In genomic region chr9:112810696-112811490, GRCh38 we compare ENCODE assay signal across 1 cellular context.
TF ChIP-seq lines count a peak whose summit lies in the region.

No MANE protein-coding gene starts in this region.

TF ChIP-seq in K562, 482 proteins besides CTCF, POLR2A, EP300 and RAD21 (continued from another document and continues in another):
- TF ChIP-seq ARNT (IDR thresholded peaks at IDR 0.05) (peak in 1 of 2 experiments; percentile 24; a peak in 1 of 4 replicates), ZSCAN29 (IDR thresholded peaks at IDR 0.05) (no peak), JUND (IDR thresholded peaks at IDR 0.05; ENCODE audit: borderline replicate concordance, low read depth, low read length) (no peak), JUND (tag; IDR thresholded peaks at IDR 0.05; ENCODE audit: borderline replicate concordance, low read depth, low read length) (peak; percentile 19; the same call in 1 of the 3 replicates), ZNF407 (IDR thresholded peaks at IDR 0.05; ENCODE audit: low read depth) (no peak), ZNF764 (CRISPR knock-in tag; IDR thresholded peaks at IDR 0.05; ENCODE audit: low read depth) (no peak), IRF9 (tag; IDR thresholded peaks at IDR 0.05) (0 out of 2 replicates have a peak, but pooled peaks have one; percentile 13), HINFP (tag; conservative IDR thresholded peaks at IDR 0.05; ENCODE audit: low read depth) (no peak), DPF2 (IDR thresholded peaks at IDR 0.05) (peak; percentile 87), ZMIZ1 (IDR thresholded peaks at IDR 0.05; ENCODE audit: low read depth in 2 of 2, low read length in 2 of 2) (peak in 1 of 2 experiments; percentile 67; a peak in 1 of 4 replicates), NCOA2 (IDR thresholded peaks at IDR 0.05; ENCODE audit: partially characterized antibody in 2 of 2) (no peak), ZNF175 (CRISPR knock-in tag; IDR thresholded peaks at IDR 0.05; ENCODE audit: low read depth) (peak; percentile 43; the same call in 1 of the 2 replicates), JUNB (CRISPR knock-in tag; conservative IDR thresholded peaks at IDR 0.05) (no peak), HDAC3 (IDR thresholded peaks at IDR 0.05; ENCODE audit: borderline replicate concordance, partially characterized antibody) (peak; percentile 37), ZNF354B (CRISPR knock-in tag; IDR thresholded peaks at IDR 0.05) (no peak), FOSL1 (tag; conservative IDR thresholded peaks at IDR 0.05) (peak; percentile 63), PML (IDR thresholded peaks at IDR 0.05; ENCODE audit: low read length) (peak; percentile 64), MTA1 (IDR thresholded peaks at IDR 0.05; ENCODE audit: borderline replicate concordance) (0 out of 2 replicates have a peak, but pooled peaks have one; percentile 33), ATF7 (IDR thresholded peaks at IDR 0.05) (0 out of 2 replicates have a peak, but pooled peaks have one; percentile 35), TRIM24 (IDR thresholded peaks at IDR 0.05) (peak; percentile 72 to 78), DNMT1 (IDR thresholded peaks at IDR 0.05) (no peak), ZFP36 (IDR thresholded peaks at IDR 0.05; ENCODE audit: low read depth, low read length, partially characterized antibody) (no peak), CXXC5 (CRISPR knock-in tag; IDR thresholded peaks at IDR 0.05) (peak; percentile 76), ZC3H8 (IDR thresholded peaks at IDR 0.05) (no peak), SMARCA4 (IDR thresholded peaks at IDR 0.05) (peak; percentile 80), TAF7 (tag; IDR thresholded peaks at IDR 0.05) (no peak), ZNF23 (CRISPR knock-in tag; IDR thresholded peaks at IDR 0.05) (no peak), SETDB1 (IDR thresholded peaks at IDR 0.05; ENCODE audit: low read length) (no peak), PHB (CRISPR knock-in tag; IDR thresholded peaks at IDR 0.05) (no peak), MEIS2 (IDR thresholded peaks at IDR 0.05; ENCODE audit: partially characterized antibody) (peak; percentile 36), SNIP1 (IDR thresholded peaks at IDR 0.05; ENCODE audit: low read depth) (no peak), FOXM1 (IDR thresholded peaks at IDR 0.05; ENCODE audit: low read depth) (peak; percentile 56), FOXM1 (CRISPR knock-in tag; IDR thresholded peaks at IDR 0.05; ENCODE audit: low read depth) (no peak), TFAP4 (CRISPR knock-in tag; IDR thresholded peaks at IDR 0.05; ENCODE audit: borderline replicate concordance) (peak; percentile 80), THRA (IDR thresholded peaks at IDR 0.05) (no peak), PRDM10 (IDR thresholded peaks at IDR 0.05; ENCODE audit: partially characterized antibody) (peak; percentile 69), ZNF134 (CRISPR knock-in tag; conservative IDR thresholded peaks at IDR 0.05) (no peak), MLLT1 (IDR thresholded peaks at IDR 0.05) (peak in 1 of 2 experiments; percentile 45; a peak in 1 of 4 replicates), SMARCE1 (IDR thresholded peaks at IDR 0.05) (peak; percentile 74), GATAD2B (IDR thresholded peaks at IDR 0.05; ENCODE audit: borderline replicate concordance) (peak; percentile 25; the same call in 1 of the 2 replicates), NCOA4 (IDR thresholded peaks at IDR 0.05; ENCODE audit: partially characterized antibody) (no peak), NFIC (IDR thresholded peaks at IDR 0.05) (peak; percentile 69), ZSCAN32 (CRISPR knock-in tag; IDR thresholded peaks at IDR 0.05) (no peak)
